ENCODE assay signal across 11 cellular contexts in genomic region chr16:11561856-11562255, GRCh38. TPM values are rescaled to one million over a fixed set of nuclear protein-coding genes. Genes with fewer than 3 reads are reported as not detected.
A peak's percentile ranks its signal among the peaks of the same experiment; 100 is the strongest.
DNase-seq lines count a peak whose midpoint lies in the region; ATAC-seq and TF ChIP-seq lines count a peak whose summit lies in the region.
"Had no signal": no experiment of that assay in that cellular context is flagged by ENCODE, and none has a peak within 500 bp of the region (broad histone marks: within the 10 kb centered on the region; RNA-seq: fewer than 3 reads in every experiment).

No MANE protein-coding gene starts in this region.

- TF ChIP-seq CTCF in thyroid gland (IDR thresholded peaks at IDR 0.05) (no peak), GM13977 (IDR thresholded peaks at IDR 0.05; ENCODE audit: extremely low read depth, insufficient read depth, missing control alignments) (no peak)

- intact Hi-C loops in thyroid gland (cut with DNase I), result no loop called here

- no peak overlapping the region for H3K4me3 ChIP-seq in mesendoderm (ENCODE audit: low read length)
- no peak overlapping the region for H3K4me3 ChIP-seq in thyroid gland (replicated peaks in 1 of 3)
- H3K4me3 ChIP-seq: left lung had no signal

- H4K8ac ChIP-seq in mesendoderm (ENCODE audit: low read depth, low read length), result no peak overlapping the region

- H3K36me3 ChIP-seq in mesendoderm (ENCODE audit: control insufficient read depth, insufficient read depth, low read length) (no peaks in the 10 kb centered on the region), thyroid gland (no peaks in the 10 kb centered on the region)

- peaks cover 1% of the 10 kb centered on the region for H3K9me3 Mint-ChIP-seq in activated CD4-positive, alpha-beta T cell treated with anti-CD3 and anti-CD28 coated beads, Interleukin-2, amount 10 ng/mL, durations not matched to agents 7 days and 5 days
- H3K9me3 Mint-ChIP-seq in activated naive CD8-positive, alpha-beta T cell treated with anti-CD3 and anti-CD28 coated beads, Interleukin-2, amount 50 U/mL, for 24 hours, result peaks cover 2% of the 10 kb centered on the region

- H2BK120ac ChIP-seq in mesendoderm (ENCODE audit: low read depth, low read length), result no peak overlapping the region

- no peak for DNase-seq in activated CD4-positive, alpha-beta T cell treated with anti-CD3 and anti-CD28 coated beads, Interleukin-2, amount 10 ng/mL, durations not matched to agents 7 days and 5 days
- no peak for DNase-seq in activated CD4-positive, alpha-beta T cell treated with anti-CD3 and anti-CD28 coated beads, Interleukin-2, amount 50 U/mL, for 48 hours
- no peak for DNase-seq in activated naive CD8-positive, alpha-beta T cell treated with anti-CD3 and anti-CD28 coated beads, Interleukin-2, amount 50 U/mL, for 24 hours
- DNase-seq in mesendoderm, result no peak
- no peak for DNase-seq in thyroid gland
- no peak for DNase-seq in GM13977 (ENCODE audit: low spot score)
- DNase-seq: anterior cingulate cortex, left lung, NCI-H1417 had no signal

- no peak overlapping the region for H4K5ac ChIP-seq in mesendoderm (ENCODE audit: low read length)

- H3K27ac ChIP-seq in mesendoderm (ENCODE audit: low read depth, low read length), result peak overlapping the region; percentile 7
- peak overlapping the region in 2 of 3 donors; percentile 0 to 28 for H3K27ac ChIP-seq in thyroid gland

- H3K23ac ChIP-seq in mesendoderm (ENCODE audit: low read length), result no peak overlapping the region

- no peak overlapping the region for H3K4me2 ChIP-seq in mesendoderm (ENCODE audit: low read length)

- no peak overlapping the region for H2BK15ac ChIP-seq in mesendoderm (replicated peaks; ENCODE audit: low read depth)

- H3K4me1 Mint-ChIP-seq in activated CD4-positive, alpha-beta T cell treated with anti-CD3 and anti-CD28 coated beads, Interleukin-2, amount 10 ng/mL, durations not matched to agents 7 days and 5 days, result peaks cover 80% of the 10 kb centered on the region
- H3K4me1 Mint-ChIP-seq in activated naive CD8-positive, alpha-beta T cell treated with anti-CD3 and anti-CD28 coated beads, Interleukin-2, amount 50 U/mL, for 24 hours, result peaks cover 90% of the 10 kb centered on the region

- H3K79me1 ChIP-seq in mesendoderm (ENCODE audit: low read length), result peaks cover 3% of the 10 kb centered on the region

- H3K36me3 Mint-ChIP-seq in activated CD4-positive, alpha-beta T cell treated with anti-CD3 and anti-CD28 coated beads, Interleukin-2, amount 10 ng/mL, durations not matched to agents 7 days and 5 days (ENCODE audit: low read depth), result peaks cover 54% of the 10 kb centered on the region
- H3K36me3 Mint-ChIP-seq in activated naive CD8-positive, alpha-beta T cell treated with anti-CD3 and anti-CD28 coated beads, Interleukin-2, amount 50 U/mL, for 24 hours (ENCODE audit: low read depth), result peaks cover 32% of the 10 kb centered on the region

- H3K27me3 Mint-ChIP-seq in activated CD4-positive, alpha-beta T cell treated with anti-CD3 and anti-CD28 coated beads, Interleukin-2, amount 10 ng/mL, durations not matched to agents 7 days and 5 days, result no peaks in the 10 kb centered on the region
- no peaks in the 10 kb centered on the region for H3K27me3 Mint-ChIP-seq in activated naive CD8-positive, alpha-beta T cell treated with anti-CD3 and anti-CD28 coated beads, Interleukin-2, amount 50 U/mL, for 24 hours

- POLR2A ChIA-PET in activated CD4-positive, alpha-beta T cell treated with anti-CD3 and anti-CD28 coated beads, Interleukin-2, amount 10 ng/mL, durations not matched to agents 7 days and 5 days (lab: Charles Lee), result no interaction called here

- peak overlapping the region; percentile 57 for H3K56ac ChIP-seq in mesendoderm (ENCODE audit: low read length)

- no peak overlapping the region for H2BK5ac ChIP-seq in mesendoderm (ENCODE audit: low read length)

- H3K4me3 Mint-ChIP-seq in activated CD4-positive, alpha-beta T cell treated with anti-CD3 and anti-CD28 coated beads, Interleukin-2, amount 10 ng/mL, durations not matched to agents 7 days and 5 days, result peak overlapping the region; percentile 81
- peak overlapping the region; percentile 76 for H3K4me3 Mint-ChIP-seq in activated naive CD8-positive, alpha-beta T cell treated with anti-CD3 and anti-CD28 coated beads, Interleukin-2, amount 50 U/mL, for 24 hours

- CTCF ChIA-PET in activated CD4-positive, alpha-beta T cell treated with anti-CD3 and anti-CD28 coated beads, Interleukin-2, amount 10 ng/mL, durations not matched to agents 7 days and 5 days (lab: Charles Lee), result interaction anchor here (1.4 kb wide), 1 partner anchor 74 kb away, joined by 3 read pairs; no protein-coding TSS in a partner anchor

- H3K79me2 ChIP-seq in mesendoderm (ENCODE audit: control insufficient read depth, insufficient read depth, low read length), result no peaks in the 10 kb centered on the region

- peak overlapping the region; percentile 99 for H3K27ac Mint-ChIP-seq in activated CD4-positive, alpha-beta T cell treated with anti-CD3 and anti-CD28 coated beads, Interleukin-2, amount 10 ng/mL, durations not matched to agents 7 days and 5 days
- peak overlapping the region; percentile 87 for H3K27ac Mint-ChIP-seq in activated naive CD8-positive, alpha-beta T cell treated with anti-CD3 and anti-CD28 coated beads, Interleukin-2, amount 50 U/mL, for 24 hours

- in situ Hi-C loops in GM13977 (cut with MboI; ENCODE audit: low pct_unique_long_range_greater_than_20kb, low sequenced_read_pairs, unreplicated experiment), result no loop called here

- peak overlapping the region; percentile 69 for H3K18ac ChIP-seq in mesendoderm (ENCODE audit: low read length)

- H3K9ac ChIP-seq in mesendoderm (ENCODE audit: low read length), result no peak overlapping the region

- ATAC-seq in activated naive CD8-positive, alpha-beta T cell treated with anti-CD3 and anti-CD28 coated beads, Interleukin-2, amount 50 U/mL, for 24 hours, result no peak
- ATAC-seq in GM21515 (IDR thresholded peaks at IDR 0.05; ENCODE audit: unreplicated experiment) (no peak), HG03520 (IDR thresholded peaks at IDR 0.05; ENCODE audit: unreplicated experiment) (no peak)
- ATAC-seq: left lung had no signal

- H3K27me3 ChIP-seq in mesendoderm (ENCODE audit: insufficient read depth, low read length, poor library complexity) (no peaks in the 10 kb centered on the region), thyroid gland (no peaks in the 10 kb centered on the region)
- H3K27me3 ChIP-seq: left lung had no signal

- no CpG with 5 or more reads among the region's 3 CpGs for WGBS in mesendoderm (ENCODE audit: extremely low coverage, insufficient coverage, low lambda C conversion rate)
- 93 to 98% methylated on average over 3 of the region's 3 CpGs for WGBS in thyroid gland, 2 donors

- H3K4ac ChIP-seq in mesendoderm (ENCODE audit: low read depth, low read length), result no peak overlapping the region

- H3K4me1 ChIP-seq in mesendoderm (ENCODE audit: control insufficient read depth, low read depth, low read length) (peaks cover 11% of the 10 kb centered on the region), thyroid gland (peaks cover 17 to 25% of the 10 kb centered on the region in 2 donors)

- no peaks in the 10 kb centered on the region for H3K9me3 ChIP-seq in thyroid gland
- H3K9me3 ChIP-seq: left lung had no signal

- H2AK5ac ChIP-seq in mesendoderm (ENCODE audit: low read length), result no peak overlapping the region

- no peak for TF ChIP-seq POLR2A in thyroid gland (IDR thresholded peaks at IDR 0.05)

RNA-seq across cellular contexts. Expression of gene LITAF, which starts 24.9 kb away (rescaled TPM):
- total RNA-seq in activated CD4-positive, alpha-beta T cell treated with anti-CD3 and anti-CD28 coated beads, Interleukin-2, amount 10 ng/mL, durations not matched to agents 7 days and 5 days, result 100 to 1,000 TPM; 133 to 141 TPM
- 69.9 TPM for polyA plus RNA-seq in mesendoderm (2013, experiment 1 of 2)
- polyA plus RNA-seq in mesendoderm (2013, experiment 2 of 2), result 73.4 TPM
- total RNA-seq in thyroid gland, result 100 to 1,000 TPM; 101 to 136 (median 112) TPM
